In the genomic region with DNA sequence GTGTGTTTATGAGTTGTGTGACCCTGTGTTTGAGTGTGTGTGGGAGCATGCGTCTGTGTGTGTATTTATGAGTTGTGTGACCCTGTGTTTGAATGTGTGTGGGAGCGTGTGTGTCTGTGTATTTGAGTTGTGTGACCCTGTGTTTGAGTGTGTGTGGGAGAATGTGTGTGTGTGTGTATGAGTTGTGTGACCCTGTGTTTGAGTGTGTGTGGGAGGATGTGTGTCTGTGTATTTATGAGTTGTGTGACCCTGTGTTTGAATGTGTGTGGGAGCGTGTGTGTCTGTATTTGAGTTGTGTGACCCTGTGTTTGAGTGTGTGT, we compare ENCODE assay signal across 8 cellular contexts. TPM values are rescaled to one million over a fixed set of nuclear protein-coding genes. Genes with fewer than 3 reads are reported as not detected.
A peak's percentile ranks its signal among the peaks of the same experiment; 100 is the strongest.
DNase-seq lines count a peak whose midpoint lies in the region; ATAC-seq and TF ChIP-seq lines count a peak whose summit lies in the region.
"Not testable (repeated sequence)": the region's sequence is repeated elsewhere in the genome, so short reads cannot be mapped to it uniquely, and the experiment has no call there.
"Had no signal": no experiment of that assay in that cellular context is flagged by ENCODE, and none has a peak within 500 bp of the region (broad histone marks: within the 10 kb centered on the region; RNA-seq: fewer than 3 reads in every experiment).

No MANE protein-coding gene starts in this region.

- H3K4me3 ChIP-seq in OCI-LY3 (ENCODE audit: low read length) = peak overlapping the region; percentile 75; the same call in 1 of the 2 replicates

- H3K4me1 Mint-ChIP-seq in Calu3 (ENCODE audit: low read depth, unreplicated experiment) (peaks cover 14% of the 10 kb centered on the region), naive B cell (peaks cover 19 to 31% (median 27%) of the 10 kb centered on the region in 3 donors)
- peaks cover 20% of the 10 kb centered on the region for H3K4me1 Mint-ChIP-seq in activated CD4-positive, alpha-beta T cell treated with anti-CD3 and anti-CD28 coated beads, Interleukin-2, amount 10 ng/mL, durations not matched to agents 24 days and 14 days
- peaks cover 12% of the 10 kb centered on the region for H3K4me1 Mint-ChIP-seq in activated naive CD8-positive, alpha-beta T cell treated with anti-CD3 and anti-CD28 coated beads, Interleukin-2, amount 10 ng/mL, durations not matched to agents 7 days and 5 days
- H3K4me1 Mint-ChIP-seq in endothelial cell (ENCODE audit: unreplicated experiment); progenitor cell of endocrine pancreas (ENCODE audit: low read depth): not testable (repeated sequence)

- CTCF ChIA-PET in Calu3 (lab: Charles Lee) = interaction anchor here (0.7 to 1.7 kb wide), 18 partner anchors 10 to 246 kb away, joined by 3 to 47 read pairs (median 4); a partner anchor contains a TSS

- not testable (repeated sequence) for H4K20me1 ChIP-seq in OCI-LY3 (ENCODE audit: insufficient read depth, low read length)

- H3K9me3 Mint-ChIP-seq in Calu3 (ENCODE audit: low read depth, unreplicated experiment); activated CD4-positive, alpha-beta T cell treated with anti-CD3 and anti-CD28 coated beads, Interleukin-2, amount 10 ng/mL, durations not matched to agents 24 days and 14 days; activated naive CD8-positive, alpha-beta T cell treated with anti-CD3 and anti-CD28 coated beads, Interleukin-2, amount 10 ng/mL, durations not matched to agents 7 days and 5 days; endothelial cell (ENCODE audit: unreplicated experiment); naive B cell; progenitor cell of endocrine pancreas (ENCODE audit: low read depth): not testable (repeated sequence)

- not testable (repeated sequence) for ATAC-seq in activated naive CD8-positive, alpha-beta T cell treated with anti-CD3 and anti-CD28 coated beads, Interleukin-2, amount 10 ng/mL, durations not matched to agents 7 days and 5 days (ENCODE audit: low read depth); naive B cell (ENCODE audit: low read depth in 2 of 2)

- POLR2A ChIA-PET in activated naive CD8-positive, alpha-beta T cell treated with anti-CD3 and anti-CD28 coated beads, Interleukin-2, amount 10 ng/mL, durations not matched to agents 7 days and 5 days (lab: Charles Lee) = interaction anchor here (1.0 to 1.7 kb wide), 2 partner anchors 37 to 40 kb away, joined by 3 to 22 read pairs; no protein-coding TSS in a partner anchor

- TF ChIP-seq CTCF in Calu3 (IDR thresholded peaks at IDR 0.05; ENCODE audit: unreplicated experiment); OCI-LY3 (IDR thresholded peaks at IDR 0.05; ENCODE audit: low read depth, low read length); endothelial cell (IDR thresholded peaks at IDR 0.05; ENCODE audit: unreplicated experiment); progenitor cell of endocrine pancreas (IDR thresholded peaks at IDR 0.05; ENCODE audit: unreplicated experiment): not testable (repeated sequence)

- not testable (repeated sequence) for H3K36me3 ChIP-seq in OCI-LY3 (replicated peaks; ENCODE audit: low read depth, low read length)

- not testable (repeated sequence) for H3K9me3 ChIP-seq in OCI-LY3 (ENCODE audit: insufficient read depth, low read length)

- not testable (repeated sequence) for H3K79me2 ChIP-seq in OCI-LY3 (ENCODE audit: low read length)

- intact Hi-C loops in Calu3 (cut with micrococcal nuclease; ENCODE audit: unreplicated experiment) = loop anchor here (1.0 kb wide), 1 partner anchor 37 kb away; no protein-coding TSS in a partner anchor
- intact Hi-C loops in activated CD4-positive, alpha-beta T cell treated with anti-CD3 and anti-CD28 coated beads, Interleukin-2, amount 10 ng/mL, durations not matched to agents 24 days and 14 days (cut with micrococcal nuclease) = loop anchor here (1.0 kb wide), 1 partner anchor 37 kb away; no protein-coding TSS in a partner anchor

- not testable (repeated sequence) for DNase-seq in Calu3; activated CD4-positive, alpha-beta T cell treated with anti-CD3 and anti-CD28 coated beads, Interleukin-2, amount 10 ng/mL, durations not matched to agents 24 days and 14 days; activated naive CD8-positive, alpha-beta T cell treated with anti-CD3 and anti-CD28 coated beads, Interleukin-2, amount 10 ng/mL, durations not matched to agents 7 days and 5 days; endothelial cell (ENCODE audit: low spot score); naive B cell; progenitor cell of endocrine pancreas (ENCODE audit: low spot score, unreplicated experiment)

- not testable (repeated sequence) for H3K27ac Mint-ChIP-seq in Calu3 (ENCODE audit: unreplicated experiment); endothelial cell (ENCODE audit: unreplicated experiment)
- H3K27ac Mint-ChIP-seq in activated CD4-positive, alpha-beta T cell treated with anti-CD3 and anti-CD28 coated beads, Interleukin-2, amount 10 ng/mL, durations not matched to agents 24 days and 14 days = peak overlapping the region; percentile 11
- H3K27ac Mint-ChIP-seq in activated naive CD8-positive, alpha-beta T cell treated with anti-CD3 and anti-CD28 coated beads, Interleukin-2, amount 10 ng/mL, durations not matched to agents 7 days and 5 days = peak overlapping the region; percentile 26
- H3K27ac Mint-ChIP-seq in naive B cell = peak overlapping the region in 4 of 6 donors; percentile 2 to 94 (median 89)
- peak overlapping the region; percentile 25 for H3K27ac Mint-ChIP-seq in progenitor cell of endocrine pancreas

- BruUV-seq in Calu3 (replicated peaks; lab: Mats Ljungman, UMichigan) = not testable (repeated sequence)

- not testable (repeated sequence) for H3K27me3 ChIP-seq in OCI-LY3 (ENCODE audit: low read depth, low read length)

- H2AFZ ChIP-seq in OCI-LY3 (ENCODE audit: low read depth, low read length) = not testable (repeated sequence)

- H3K9ac ChIP-seq in OCI-LY3 (ENCODE audit: low read length) = not testable (repeated sequence)

- H3K4me3 Mint-ChIP-seq in Calu3 (ENCODE audit: low read depth, unreplicated experiment) (peak overlapping the region; percentile 0), endothelial cell (ENCODE audit: unreplicated experiment) (peak overlapping the region; percentile 52), naive B cell (peak overlapping the region; percentile 20 to 95 (median 76))
- peak overlapping the region; percentile 1 for H3K4me3 Mint-ChIP-seq in activated CD4-positive, alpha-beta T cell treated with anti-CD3 and anti-CD28 coated beads, Interleukin-2, amount 10 ng/mL, durations not matched to agents 24 days and 14 days
- not testable (repeated sequence) for H3K4me3 Mint-ChIP-seq in activated naive CD8-positive, alpha-beta T cell treated with anti-CD3 and anti-CD28 coated beads, Interleukin-2, amount 10 ng/mL, durations not matched to agents 7 days and 5 days; progenitor cell of endocrine pancreas (ENCODE audit: low read depth)

- peaks cover 14% of the 10 kb centered on the region for H3K4me1 ChIP-seq in OCI-LY3 (ENCODE audit: low read length)

- not testable (repeated sequence) for H3K27ac ChIP-seq in OCI-LY3 (ENCODE audit: low read length)

- H3K27me3 Mint-ChIP-seq in Calu3 (ENCODE audit: unreplicated experiment) (peaks cover 56% of the 10 kb centered on the region), endothelial cell (ENCODE audit: unreplicated experiment) (peaks cover 23% of the 10 kb centered on the region), naive B cell (peaks cover 20 to 54% (median 45%) of the 10 kb centered on the region in 3 donors), progenitor cell of endocrine pancreas (peaks cover 56% of the 10 kb centered on the region)
- H3K27me3 Mint-ChIP-seq in activated CD4-positive, alpha-beta T cell treated with anti-CD3 and anti-CD28 coated beads, Interleukin-2, amount 10 ng/mL, durations not matched to agents 24 days and 14 days = peaks cover 43% of the 10 kb centered on the region
- peaks cover 42% of the 10 kb centered on the region for H3K27me3 Mint-ChIP-seq in activated naive CD8-positive, alpha-beta T cell treated with anti-CD3 and anti-CD28 coated beads, Interleukin-2, amount 10 ng/mL, durations not matched to agents 7 days and 5 days

- not testable (repeated sequence) for H3K36me3 Mint-ChIP-seq in Calu3 (ENCODE audit: insufficient read depth, unreplicated experiment); activated CD4-positive, alpha-beta T cell treated with anti-CD3 and anti-CD28 coated beads, Interleukin-2, amount 10 ng/mL, durations not matched to agents 24 days and 14 days (ENCODE audit: low read depth); activated naive CD8-positive, alpha-beta T cell treated with anti-CD3 and anti-CD28 coated beads, Interleukin-2, amount 10 ng/mL, durations not matched to agents 7 days and 5 days; endothelial cell (ENCODE audit: low read depth, unreplicated experiment); naive B cell; progenitor cell of endocrine pancreas (ENCODE audit: insufficient read depth)

- peak overlapping the region; percentile 84 for H3K4me2 ChIP-seq in OCI-LY3 (ENCODE audit: low read length)

RNA-seq across cellular contexts. Expression of a gene that starts 19.4 kb away (rescaled TPM):
- total RNA-seq in Calu3 (2022) (12.0 and 18.8 TPM in 2 replicates), endothelial cell (ENCODE audit: unreplicated experiment) (7.0 TPM), progenitor cell of endocrine pancreas (8.0 and 8.3 TPM in 2 replicates)
- total RNA-seq in activated CD4-positive, alpha-beta T cell treated with anti-CD3 and anti-CD28 coated beads, Interleukin-2, amount 10 ng/mL, durations not matched to agents 24 days and 14 days = 13.0 and 14.0 TPM in 2 replicates
- 10 to 100 TPM; 40.9 to 43.5 TPM for total RNA-seq in activated naive CD8-positive, alpha-beta T cell treated with anti-CD3 and anti-CD28 coated beads, Interleukin-2, amount 10 ng/mL, durations not matched to agents 7 days and 5 days
- polyA plus RNA-seq in naive B cell (ENCODE audit: low read depth in 6 of 6) = 1 to 10 TPM; 3.1 to 10.0 (median 5.1) TPM
- total RNA-seq: LHCN-M2 had no signal

RNA-seq across cellular contexts. Expression of a gene that starts 34.0 kb away (rescaled TPM):
- total RNA-seq in Calu3 (2022) (64.3 and 64.6 TPM in 2 replicates), endothelial cell (ENCODE audit: unreplicated experiment) (45.0 TPM), progenitor cell of endocrine pancreas (66.7 and 71.6 TPM in 2 replicates)
- total RNA-seq in activated CD4-positive, alpha-beta T cell treated with anti-CD3 and anti-CD28 coated beads, Interleukin-2, amount 10 ng/mL, durations not matched to agents 24 days and 14 days = 50.0 and 58.0 TPM in 2 replicates
- 10 to 100 TPM; 42.1 to 43.0 TPM for total RNA-seq in activated naive CD8-positive, alpha-beta T cell treated with anti-CD3 and anti-CD28 coated beads, Interleukin-2, amount 10 ng/mL, durations not matched to agents 7 days and 5 days
- polyA plus RNA-seq in naive B cell (ENCODE audit: low read depth in 6 of 6) = 10 to 100 TPM; 15.7 to 19.7 (median 17.8) TPM

RNA-seq across cellular contexts. Expression of a gene that starts 34.9 kb away (rescaled TPM):
- total RNA-seq in Calu3 (2022) (not detected in 2 replicates), endothelial cell (ENCODE audit: unreplicated experiment) (not detected), progenitor cell of endocrine pancreas (not detected in 2 replicates)
- not detected in 2 replicates for total RNA-seq in activated CD4-positive, alpha-beta T cell treated with anti-CD3 and anti-CD28 coated beads, Interleukin-2, amount 10 ng/mL, durations not matched to agents 24 days and 14 days
- not detected for total RNA-seq in activated naive CD8-positive, alpha-beta T cell treated with anti-CD3 and anti-CD28 coated beads, Interleukin-2, amount 10 ng/mL, durations not matched to agents 7 days and 5 days
- not detected for polyA plus RNA-seq in naive B cell (ENCODE audit: low read depth in 6 of 6)
- total RNA-seq: LHCN-M2 had no signal

RNA-seq across cellular contexts. Expression of a gene that starts 45.6 kb away (rescaled TPM):
- total RNA-seq in Calu3 (2022) (75.6 and 77.1 TPM in 2 replicates), endothelial cell (ENCODE audit: unreplicated experiment) (61.0 TPM), progenitor cell of endocrine pancreas (68.2 and 71.2 TPM in 2 replicates)
- 58.5 and 61.2 TPM in 2 replicates for total RNA-seq in activated CD4-positive, alpha-beta T cell treated with anti-CD3 and anti-CD28 coated beads, Interleukin-2, amount 10 ng/mL, durations not matched to agents 24 days and 14 days
- total RNA-seq in activated naive CD8-positive, alpha-beta T cell treated with anti-CD3 and anti-CD28 coated beads, Interleukin-2, amount 10 ng/mL, durations not matched to agents 7 days and 5 days = 100 to 1,000 TPM; 100 to 104 TPM
- polyA plus RNA-seq in naive B cell (ENCODE audit: low read depth in 6 of 6) = 10 to 100 TPM; 24.3 to 39.9 (median 28.3) TPM
